Comparison of ENCODE assay signal across 24 cellular contexts in genomic region chr4:40466789-40467188, GRCh38.
DNase-seq lines count a peak whose midpoint lies in the region; ATAC-seq, FAIRE-seq and TF ChIP-seq lines count a peak whose summit lies in the region.
"Had no signal": no experiment of that assay in that cellular context is flagged by ENCODE, and none has a peak within 500 bp of the region (broad histone marks: within the 10 kb centered on the region; RNA-seq: fewer than 3 reads in every experiment).

No MANE protein-coding gene starts in this region.

- no peak overlapping the region for H3K4me3 Mint-ChIP-seq in activated T-cell treated with anti-CD3 and anti-CD28 coated beads, Interleukin-2, amount 50 U/mL, for 24 hours
- H3K4me3 Mint-ChIP-seq in activated T-helper 17 cell treated with anti-CD3 and anti-CD28 coated beads, Interleukin-2, amount 50 U/mL, for 72 hours: no peak overlapping the region
- H3K4me3 Mint-ChIP-seq: B cell, CD14-positive monocyte, H9, HFFc6 had no signal

- H3K27me3 Mint-ChIP-seq in activated T-cell treated with anti-CD3 and anti-CD28 coated beads, Interleukin-2, amount 50 U/mL, for 24 hours: no peaks in the 10 kb centered on the region
- H3K27me3 Mint-ChIP-seq in activated T-helper 17 cell treated with anti-CD3 and anti-CD28 coated beads, Interleukin-2, amount 50 U/mL, for 72 hours: no peaks in the 10 kb centered on the region
- H3K27me3 Mint-ChIP-seq: B cell had no signal

- no peak overlapping the region for H3K4ac ChIP-seq in mesenchymal stem cell (ENCODE audit: low read depth in 1 of 2, low read length in 2 of 2)

- no peak overlapping the region for H2AK5ac ChIP-seq in mesenchymal stem cell (ENCODE audit: low read length, severe bottlenecking)

- H3K4me1 Mint-ChIP-seq in activated T-cell treated with anti-CD3 and anti-CD28 coated beads, Interleukin-2, amount 50 U/mL, for 24 hours (ENCODE audit: low read depth): peaks cover 16% of the 10 kb centered on the region
- H3K4me1 Mint-ChIP-seq in activated T-helper 17 cell treated with anti-CD3 and anti-CD28 coated beads, Interleukin-2, amount 50 U/mL, for 72 hours: no peaks in the 10 kb centered on the region

- H3K27me3 ChIP-seq in small intestine (ENCODE audit: control insufficient read depth in 2 of 2, insufficient read depth in 2 of 2, low read length in 2 of 2) (no peaks in the 10 kb centered on the region), mesenchymal stem cell (ENCODE audit: control insufficient read depth in 1 of 2, insufficient read depth in 1 of 2, low read length in 2 of 2) (no peaks in the 10 kb centered on the region), dorsolateral prefrontal cortex (no peaks in the 10 kb centered on the region)
- H3K27me3 ChIP-seq: Peyer's patch had no signal

- 73 to 86% (median 83%) methylated on average over 1 of the region's 1 CpG for WGBS in small intestine, 3 donors
- WGBS in mesenchymal stem cell: no CpG with 5 or more reads among the region's 1 CpG

- H2AFZ ChIP-seq in mesenchymal stem cell (ENCODE audit: low read depth, low read length): no peak overlapping the region
- H2AFZ ChIP-seq: GM23248 had no signal

- H3K27ac ChIP-seq in small intestine (ENCODE audit: low read depth in 1 of 2, low read length in 1 of 2) (no peak overlapping the region), mesenchymal stem cell (ENCODE audit: low read length, poor library complexity, severe bottlenecking) (no peak overlapping the region), dorsolateral prefrontal cortex (no peak overlapping the region)
- H3K27ac ChIP-seq: A549, GM23248, Peyer's patch had no signal

- TF ChIP-seq CTCF in GM13976 (IDR thresholded peaks at IDR 0.05; ENCODE audit: borderline replicate concordance, control extremely low read depth, extremely low read depth, insufficient read depth, missing control alignments) (no peak), dorsolateral prefrontal cortex (IDR thresholded peaks at IDR 0.05 in 54 of 56, conservative IDR thresholded peaks at IDR 0.05 in 2 of 56; ENCODE audit: low read depth in 1 of 56, partially characterized antibody in 56 of 56) (no peak)

- H3K9ac ChIP-seq in mesenchymal stem cell (ENCODE audit: low read length): no peak overlapping the region
- H3K9ac ChIP-seq: GM23248 had no signal

- no peak for DNase-seq in activated T-cell treated with anti-CD3 and anti-CD28 coated beads, Interleukin-2, amount 50 U/mL, for 24 hours
- DNase-seq in activated T-cell treated with anti-CD3 and anti-CD28 coated beads, Interleukin-2, amount 50 U/mL, for 48 hours: no peak
- DNase-seq in GM13976 (ENCODE audit: low spot score) (peak; percentile 33), small intestine (no peak), mesenchymal stem cell (no peak), dorsolateral prefrontal cortex (no peak)
- no peak for DNase-seq in stimulated activated naive CD8-positive, alpha-beta T cell treated with anti-CD3 and anti-CD28 coated beads, Interleukin-15, Interleukin-2, amounts not matched to agents 100 U/mL and 50 U/mL, for 24 hours
- DNase-seq: GM23248; H9; HFFc6; Karpas-422; MV-4-11; NCI-H1105 treated with DMSO at 0.1 percent for 48 hours; NCI-H2029 treated with DMSO at 0.1 percent for 48 hours; NCI-H345; NCI-H524; NCI-H774; NK-92 treated with Interleukin-12 subunit alpha and Interleukin-12 subunit beta, amount 100 ng/mL, for 24 hours; Peyer's patch had no signal

- peak; percentile 71 for ATAC-seq in activated T-helper 17 cell treated with anti-CD3 and anti-CD28 coated beads, Interleukin-2, amount 50 U/mL, for 72 hours (replicated peaks)
- peak; percentile 57 for ATAC-seq in stimulated activated naive CD8-positive, alpha-beta T cell treated with anti-CD3 and anti-CD28 coated beads, Interleukin-15, Interleukin-2, amounts not matched to agents 100 U/mL and 50 U/mL, for 24 hours
- ATAC-seq: A549 had no signal

- no peak overlapping the region for H3K23ac ChIP-seq in mesenchymal stem cell (ENCODE audit: low read length in 2 of 2)

- no peak overlapping the region for H3K4me2 ChIP-seq in mesenchymal stem cell (ENCODE audit: low read length, poor library complexity, severe bottlenecking)
- H3K4me2 ChIP-seq: A549 had no signal

- H3K27ac Mint-ChIP-seq in activated T-cell treated with anti-CD3 and anti-CD28 coated beads, Interleukin-2, amount 50 U/mL, for 24 hours: peak overlapping the region; percentile 59
- no peak overlapping the region for H3K27ac Mint-ChIP-seq in activated T-helper 17 cell treated with anti-CD3 and anti-CD28 coated beads, Interleukin-2, amount 50 U/mL, for 72 hours
- H3K27ac Mint-ChIP-seq: B cell, H9, HFFc6 had no signal

- H2BK120ac ChIP-seq in mesenchymal stem cell (ENCODE audit: low read depth, low read length): no peak overlapping the region

- H4K8ac ChIP-seq in mesenchymal stem cell (ENCODE audit: low read length): no peak overlapping the region

- H3K4me3 ChIP-seq in small intestine (ENCODE audit: low read depth in 1 of 2, low read length in 2 of 2) (no peak overlapping the region), mesenchymal stem cell (ENCODE audit: insufficient read depth in 1 of 2, low read depth in 1 of 2, low read length in 2 of 2) (no peak overlapping the region), dorsolateral prefrontal cortex (no peak overlapping the region)
- H3K4me3 ChIP-seq: A549, GM23248, Peyer's patch had no signal

- in situ Hi-C loops in GM13976 (cut with MboI; ENCODE audit: low sequenced_read_pairs, unreplicated experiment): no loop called here

- H3K36me3 ChIP-seq in small intestine (ENCODE audit: control insufficient read depth in 2 of 2, insufficient read depth in 2 of 2, low read length in 2 of 2) (peaks cover 0 to 8% of the 10 kb centered on the region in 2 donors), mesenchymal stem cell (ENCODE audit: control insufficient read depth in 1 of 2, insufficient read depth in 2 of 2, low read depth in 1 of 2, low read length in 2 of 2) (no peaks in the 10 kb centered on the region)

- intact Hi-C loops in dorsolateral prefrontal cortex (cut with DNase I): no loop called here

- peaks cover 3 to 14% of the 10 kb centered on the region in 2 donors for H3K4me1 ChIP-seq in small intestine (ENCODE audit: control insufficient read depth in 2 of 2, insufficient read depth in 1 of 2, low read depth in 1 of 2, low read length in 1 of 2)
- no peaks in the 10 kb centered on the region for H3K4me1 ChIP-seq in mesenchymal stem cell (ENCODE audit: control insufficient read depth, insufficient read depth, low read depth, low read length)

- no peak overlapping the region for H2BK5ac ChIP-seq in mesenchymal stem cell (ENCODE audit: low read depth, low read length, poor library complexity, severe bottlenecking)

- no peak for FAIRE-seq in small intestine (lab: Jason Lieb, UNC)
- FAIRE-seq: A549, G401.6 had no signal

- H3K14ac ChIP-seq in mesenchymal stem cell (ENCODE audit: low read length in 2 of 2): no peak overlapping the region

- no peak overlapping the region for H2BK15ac ChIP-seq in mesenchymal stem cell (ENCODE audit: low read depth, poor library complexity, severe bottlenecking)

- H2BK12ac ChIP-seq in mesenchymal stem cell (ENCODE audit: low read length in 2 of 2): no peak overlapping the region

- no peak overlapping the region for H3K18ac ChIP-seq in mesenchymal stem cell (ENCODE audit: low read depth in 1 of 2, low read length in 2 of 2)

- H3K9me3 ChIP-seq in small intestine (ENCODE audit: control insufficient read depth, low read depth): no peaks in the 10 kb centered on the region
- H3K9me3 ChIP-seq in mesenchymal stem cell (ENCODE audit: control insufficient read depth, low read length): no peaks in the 10 kb centered on the region
- H3K9me3 ChIP-seq: A549, Peyer's patch had no signal

- no peaks in the 10 kb centered on the region for H3K9me3 Mint-ChIP-seq in activated T-cell treated with anti-CD3 and anti-CD28 coated beads, Interleukin-2, amount 50 U/mL, for 24 hours
- H3K9me3 Mint-ChIP-seq in activated T-helper 17 cell treated with anti-CD3 and anti-CD28 coated beads, Interleukin-2, amount 50 U/mL, for 72 hours: no peaks in the 10 kb centered on the region
- H3K9me3 Mint-ChIP-seq: CD14-positive monocyte, H9, HFFc6 had no signal

- H3K79me1 ChIP-seq in mesenchymal stem cell (replicated peaks; ENCODE audit: low read length, poor library complexity, severe bottlenecking): no peaks in the 10 kb centered on the region

- H3K36me3 Mint-ChIP-seq in activated T-cell treated with anti-CD3 and anti-CD28 coated beads, Interleukin-2, amount 50 U/mL, for 24 hours (ENCODE audit: low read depth): no peaks in the 10 kb centered on the region
- H3K36me3 Mint-ChIP-seq in activated T-helper 17 cell treated with anti-CD3 and anti-CD28 coated beads, Interleukin-2, amount 50 U/mL, for 72 hours (ENCODE audit: low read depth): no peaks in the 10 kb centered on the region

- H4K91ac ChIP-seq in mesenchymal stem cell (ENCODE audit: low read length): no peak overlapping the region
